ENCODE assay signal across 10 cellular contexts in genomic region chr17:7824021-7824924, GRCh38. TPM values are rescaled to one million over a fixed set of nuclear protein-coding genes. Genes with fewer than 3 reads are reported as not detected.
DNase-seq lines count a peak whose midpoint lies in the region; ATAC-seq and TF ChIP-seq lines count a peak whose summit lies in the region.
"Had no signal": no experiment of that assay in that cellular context is flagged by ENCODE, and none has a peak within 500 bp of the region (broad histone marks: within the 10 kb centered on the region; RNA-seq: fewer than 3 reads in every experiment).

No MANE protein-coding gene starts in this region.

- no peak for TF ChIP-seq CTCF in VCaP (conservative IDR thresholded peaks at IDR 0.05)
- TF ChIP-seq CTCF in endodermal cell (conservative IDR thresholded peaks at IDR 0.05), result no peak
- no peak for TF ChIP-seq CTCF in sigmoid colon (IDR thresholded peaks at IDR 0.05)
- no peak for TF ChIP-seq CTCF in A673 (conservative IDR thresholded peaks at IDR 0.05; ENCODE audit: low read depth, low read length)

- no peak overlapping the region for H3K4me3 Mint-ChIP-seq in endodermal cell
- H3K4me3 Mint-ChIP-seq: CD4-positive, alpha-beta T cell had no signal

- DNase-seq in G401 (ENCODE audit: low spot score) (peak; percentile 75), endodermal cell (peak; percentile 39), sigmoid colon (peak; percentile 66), NAMALWA (ENCODE audit: low spot score) (no peak), A673 (ENCODE audit: low spot score) (no peak)
- DNase-seq: CD4-positive, alpha-beta T cell; NCI-H2107; Peyer's patch had no signal

- no peak overlapping the region for H3K9ac ChIP-seq in endodermal cell (ENCODE audit: extremely low read depth, low read length, poor library complexity, severe bottlenecking)

- POLR2A ChIA-PET in A673 (lab: Charles Lee; ENCODE audit: low non-redundant PET), result interaction anchor here (0.6 kb wide), 1 partner anchor 37 kb away, joined by 4 read pairs; no protein-coding TSS in a partner anchor

- WGBS in endodermal cell (ENCODE audit: insufficient coverage in 1 of 2, insufficient read length in 1 of 2), 2 experiments, result 87 to 100% methylated on average over 3 to 9 of the region's 9 CpGs
- 77 to 89% methylated on average over 9 of the region's 9 CpGs for WGBS in sigmoid colon, 2 donors

- no TSS peak for BruUV-seq in A673 (replicated peaks; lab: Mats Ljungman, UMichigan)

- no peaks in the 10 kb centered on the region for H3K9me3 Mint-ChIP-seq in endodermal cell
- H3K9me3 Mint-ChIP-seq: CD4-positive, alpha-beta T cell had no signal

- TF ChIP-seq POLR2A in sigmoid colon (IDR thresholded peaks at IDR 0.05), result no peak

- H3K9me3 ChIP-seq in endodermal cell (ENCODE audit: control insufficient read depth, low read length), result no peaks in the 10 kb centered on the region
- H3K9me3 ChIP-seq in sigmoid colon, result no peaks in the 10 kb centered on the region
- H3K9me3 ChIP-seq in A673 (ENCODE audit: low read depth, low read length, poor library complexity, severe bottlenecking), result no peaks in the 10 kb centered on the region
- H3K9me3 ChIP-seq: Peyer's patch had no signal

- intact Hi-C loops in sigmoid colon (cut with DNase I) (loop anchor here (5.0 to 10.0 kb wide), 3 partner anchors 71 to 233 kb away; no protein-coding TSS in a partner anchor), A673 (cut with micrococcal nuclease; ENCODE audit: unreplicated experiment) (loop anchor here (10.0 kb wide), 1 partner anchor 221 kb away; no protein-coding TSS in a partner anchor)

- H3K36me3 ChIP-seq in endodermal cell (ENCODE audit: control insufficient read depth, insufficient read depth, low read length) (no peaks in the 10 kb centered on the region), sigmoid colon (no peaks in the 10 kb centered on the region), A673 (ENCODE audit: insufficient read depth, low read length, poor library complexity, severe bottlenecking) (no peaks in the 10 kb centered on the region)
- H3K36me3 ChIP-seq: Peyer's patch had no signal

- no peak for ATAC-seq in GM19452 (IDR thresholded peaks at IDR 0.05; ENCODE audit: unreplicated experiment)

- no peak for TF ChIP-seq EP300 in sigmoid colon (IDR thresholded peaks at IDR 0.05)

- peaks cover 12% of the 10 kb centered on the region for H3K4me1 Mint-ChIP-seq in endodermal cell

- H3K27ac Mint-ChIP-seq in endodermal cell, result no peak overlapping the region
- H3K27ac Mint-ChIP-seq: CD4-positive, alpha-beta T cell had no signal

- H3K4me1 ChIP-seq in endodermal cell (ENCODE audit: control insufficient read depth, insufficient read depth, low read length) (no peaks in the 10 kb centered on the region), sigmoid colon (no peaks in the 10 kb centered on the region), A673 (ENCODE audit: insufficient read depth, low read length, poor library complexity, severe bottlenecking) (peaks cover 15% of the 10 kb centered on the region)
- H3K4me1 ChIP-seq: Peyer's patch had no signal

- H3K27ac ChIP-seq in VCaP (0 out of 2 replicates have a peak overlapping the region, but pooled peaks have one; percentile 2), endodermal cell (ENCODE audit: low read depth, low read length) (no peak overlapping the region), sigmoid colon (no peak overlapping the region), A673 (ENCODE audit: low read depth, low read length, poor library complexity, severe bottlenecking) (no peak overlapping the region)
- H3K27ac ChIP-seq: Peyer's patch had no signal

- peaks cover 66% of the 10 kb centered on the region for H3K27me3 Mint-ChIP-seq in endodermal cell (ENCODE audit: insufficient read depth)
- H3K27me3 Mint-ChIP-seq: CD4-positive, alpha-beta T cell had no signal

- CTCF ChIA-PET in A673 (lab: Charles Lee), result interaction anchor here (1.2 to 1.8 kb wide), 5 partner anchors 10 to 217 kb away, joined by 4 to 12 read pairs (median 6); partner anchors contain the start of genes KDM6B and NAA38

- peaks cover 26% of the 10 kb centered on the region for H3K27me3 ChIP-seq in endodermal cell (ENCODE audit: control insufficient read depth, insufficient read depth, low read length, poor library complexity, severe bottlenecking)
- peaks cover 0 to 5% (median 0%) of the 10 kb centered on the region in 3 donors for H3K27me3 ChIP-seq in sigmoid colon
- no peaks in the 10 kb centered on the region for H3K27me3 ChIP-seq in A673 (replicated peaks; ENCODE audit: insufficient read depth, low read depth, low read length, poor library complexity)
- H3K27me3 ChIP-seq: Peyer's patch had no signal

- no peak overlapping the region for H3K4me3 ChIP-seq in endodermal cell (ENCODE audit: low read length)
- no peak overlapping the region for H3K4me3 ChIP-seq in sigmoid colon
- no peak overlapping the region for H3K4me3 ChIP-seq in A673 (ENCODE audit: low read depth, low read length, poor library complexity, severe bottlenecking)
- H3K4me3 ChIP-seq: Peyer's patch had no signal

- in situ Hi-C loops in G401 (cut with HindIII; ENCODE audit: low sequenced_read_pairs), result no loop called here

- no peaks in the 10 kb centered on the region for H3K36me3 Mint-ChIP-seq in endodermal cell (ENCODE audit: low read depth)

RNA-seq across cellular contexts. Expression of gene KDM6B, which starts 9.7 kb away (rescaled TPM):
- 0.34 and 0.37 TPM in 2 replicates for total RNA-seq in G401 (2014; rRNA removed; shearing (Covaris generic))
- 10 to 100 TPM; 53.3 to 60.3 TPM for total RNA-seq in endodermal cell
- 44.5 TPM for polyA plus RNA-seq in endodermal cell (2013, experiment 1 of 2)
- 40.5 TPM for polyA plus RNA-seq in endodermal cell (2013, experiment 2 of 2)
- total RNA-seq in sigmoid colon, result 10 to 100 TPM in 1 of 4 donors, 1 to 10 TPM in 3; 6.1 to 11.6 (median 8.5) TPM
- polyA plus RNA-seq in sigmoid colon, result 10 to 100 TPM in 1 of 3 donors, 1 to 10 TPM in 2; 5.5 to 19.4 (median 6.0) TPM
- 46.8 and 51.1 TPM in 2 replicates for total RNA-seq in A673 (2021)

RNA-seq across cellular contexts. Expression of gene TMEM88, which starts 30.6 kb away (rescaled TPM):
- total RNA-seq in G401 (2014; rRNA removed; shearing (Covaris generic)), result 0.37 TPM in 1 of 2 replicates, not detected in the other
- total RNA-seq in endodermal cell (10 to 100 TPM; 16.8 to 26.8 TPM), sigmoid colon (10 to 100 TPM in 3 of 4 donors, 1 to 10 TPM in 1; 6.8 to 19.9 (median 10.5) TPM), A673 (2021) (1.7 and 3.0 TPM in 2 replicates)
- 24.6 TPM for polyA plus RNA-seq in endodermal cell (2013, experiment 1 of 2)
- 22.9 TPM for polyA plus RNA-seq in endodermal cell (2013, experiment 2 of 2)
- polyA plus RNA-seq in sigmoid colon, result 10 to 100 TPM in 1 of 3 donors, 1 to 10 TPM in 2; 2.4 to 11.4 (median 9.0) TPM

RNA-seq across cellular contexts. Expression of gene NAA38, which starts 33.1 kb away (rescaled TPM):
- total RNA-seq in G401 (2014; rRNA removed; shearing (Covaris generic)), result 97.3 and 101 TPM in 2 replicates
- total RNA-seq in endodermal cell, result 10 to 100 TPM; 38.9 to 44.8 TPM
- polyA plus RNA-seq in endodermal cell (2013, experiment 1 of 2), result 65.6 TPM
- polyA plus RNA-seq in endodermal cell (2013, experiment 2 of 2), result 58.9 TPM
- total RNA-seq in sigmoid colon, result 100 to 1,000 TPM in 3 of 4 donors, 10 to 100 TPM in 1; 92.4 to 206 (median 106) TPM
- 100 to 1,000 TPM in 2 of 3 donors, 10 to 100 TPM in 1; 99.4 to 148 (median 138) TPM for polyA plus RNA-seq in sigmoid colon
- total RNA-seq in A673 (2021), result 64.3 and 67.7 TPM in 2 replicates

RNA-seq across cellular contexts. Expression of gene CYB5D1, which starts 33.5 kb away (rescaled TPM):
- 8.5 and 10.0 TPM in 2 replicates for total RNA-seq in G401 (2014; rRNA removed; shearing (Covaris generic))
- total RNA-seq in endodermal cell (10 to 100 TPM; 10.6 to 12.9 TPM), sigmoid colon (10 to 100 TPM in 2 of 4 donors, 1 to 10 TPM in 2; 7.1 to 14.4 (median 10.7) TPM), A673 (2021) (16.9 and 18.7 TPM in 2 replicates)
- 10.5 TPM for polyA plus RNA-seq in endodermal cell (2013, experiment 1 of 2)
- 8.3 TPM for polyA plus RNA-seq in endodermal cell (2013, experiment 2 of 2)
- polyA plus RNA-seq in sigmoid colon, result 1 to 10 TPM; 4.2 to 8.6 (median 4.6) TPM

Comparison
In these comparisons a context has a peak if more than half of its experiments do, and no peak if none do; other contexts are left out.
1. DNase-seq: peak in G401 (single experiment), endodermal cell (single experiment) and sigmoid colon (single experiment); none in NAMALWA (single experiment) and A673 (single experiment).